Comparison of ENCODE assay signal across 8 cellular contexts in genomic region chr1:42681771-42682483, GRCh38. TPM values are rescaled to one million over a fixed set of nuclear protein-coding genes. Genes with fewer than 3 reads are reported as not detected.
DNase-seq lines count a peak whose midpoint lies in the region; ATAC-seq and TF ChIP-seq lines count a peak whose summit lies in the region.

TSS of gene YBX1 (plus strand) at chr1:42682418. CDS start at chr1:42682566, 148 bp downstream.

- H2AFZ ChIP-seq in trophoblast cell (ENCODE audit: insufficient read depth, low read length, poor library complexity): peak within 1 kb of the TSS; percentile 85

- peak within 1 kb of the TSS; percentile 49 for H2BK120ac ChIP-seq in trophoblast cell (ENCODE audit: insufficient read depth, low read length, poor library complexity)

- DNase-seq in NCI-H1436 (lab: John Stamatoyannopoulos, UW) (peak; percentile 98), T follicular helper cell (ENCODE audit: low read depth) (peak; percentile 91), adipocyte (ENCODE audit: low read depth) (peak; percentile 99), cardiac septum (ENCODE audit: low spot score) (peak; percentile 98), trophoblast cell (peak; percentile 98 to 99), transverse colon (peak; percentile 97)

- ATAC-seq in HG02798 (IDR thresholded peaks at IDR 0.05; ENCODE audit: poor library complexity, unreplicated experiment): peak; percentile 91

- no peaks in the 10 kb centered on the region for H3K9me3 ChIP-seq in adipocyte (ENCODE audit: control insufficient read depth, low read length)
- H3K9me3 ChIP-seq in trophoblast cell (ENCODE audit: insufficient read depth, low read depth, low read length): no peaks in the 10 kb centered on the region
- H3K9me3 ChIP-seq in transverse colon: no peaks in the 10 kb centered on the region

- H4K91ac ChIP-seq in trophoblast cell (ENCODE audit: low read depth, low read length): peak within 1 kb of the TSS; percentile 85

- peak within 1 kb of the TSS; percentile 67 for H2BK5ac ChIP-seq in trophoblast cell (ENCODE audit: low read depth, low read length, poor library complexity)

- intact Hi-C loops in cardiac septum (cut with DNase I) (loop anchor here (1.0 to 5.0 kb wide), 3 partner anchors 24 to 226 kb away; partner anchors contain the start of genes C1orf50, P3H1, PPCS and PPIH), transverse colon (cut with DNase I; ENCODE audit: low total_unique reads) (no loop called here)

- H3K4me3 ChIP-seq in GM12875 (ENCODE audit: low read depth, low read length) (peak within 1 kb of the TSS; percentile 71), adipocyte (ENCODE audit: low read length) (peak within 1 kb of the TSS; percentile 95), trophoblast cell (ENCODE audit: low read depth, low read length) (peak within 1 kb of the TSS; percentile 98), transverse colon (peak within 1 kb of the TSS; percentile 82 to 96 (median 89))

- peak within 1 kb of the TSS; percentile 83 for H3K4me2 ChIP-seq in trophoblast cell (ENCODE audit: low read length)

- peak; percentile 93 for TF ChIP-seq POLR2A in transverse colon (IDR thresholded peaks at IDR 0.05)

- H3K27ac ChIP-seq in trophoblast cell (ENCODE audit: low read depth, low read length): peak within 1 kb of the TSS; percentile 75
- H3K27ac ChIP-seq in transverse colon: peak within 1 kb of the TSS; percentile 96 to 98 (median 98)

- peak within 1 kb of the TSS; percentile 68 for H2AK5ac ChIP-seq in trophoblast cell (ENCODE audit: low read length)

- peaks cover 19% of the 10 kb centered on the region for H3K79me2 ChIP-seq in trophoblast cell (ENCODE audit: control insufficient read depth, insufficient read depth, low read length, poor library complexity)

- H4K12ac ChIP-seq in trophoblast cell (ENCODE audit: low read depth, low read length): peak within 1 kb of the TSS; percentile 79

- H3K36me3 ChIP-seq in adipocyte (ENCODE audit: control insufficient read depth, insufficient read depth, low read length, severe bottlenecking) (peaks cover 20% of the 10 kb centered on the region), trophoblast cell (ENCODE audit: control insufficient read depth in 1 of 2, insufficient read depth in 2 of 2, low read length in 2 of 2) (peaks cover 1 to 3% of the 10 kb centered on the region in 2 experiments), transverse colon (no peaks in the 10 kb centered on the region)

- H3K9ac ChIP-seq in adipocyte (ENCODE audit: low read length): peak within 1 kb of the TSS; percentile 98
- H3K9ac ChIP-seq in trophoblast cell (ENCODE audit: low read length): peak within 1 kb of the TSS; percentile 85

- H4K8ac ChIP-seq in trophoblast cell (ENCODE audit: low read depth, low read length): peak within 1 kb of the TSS; percentile 96

- H3K4ac ChIP-seq in trophoblast cell (ENCODE audit: low read depth, low read length): peak within 1 kb of the TSS; percentile 91

- peaks cover 5% of the 10 kb centered on the region for H3K79me1 ChIP-seq in trophoblast cell (ENCODE audit: low read length)

- peaks cover 61% of the 10 kb centered on the region for H3K4me1 ChIP-seq in adipocyte (ENCODE audit: control insufficient read depth, insufficient read depth, low read length)
- peaks cover 6 to 9% of the 10 kb centered on the region in 2 experiments for H3K4me1 ChIP-seq in trophoblast cell (ENCODE audit: control insufficient read depth in 1 of 2, insufficient read depth in 2 of 2, low read length in 2 of 2)
- H3K4me1 ChIP-seq in transverse colon: peaks cover 36 to 48% (median 44%) of the 10 kb centered on the region in 4 donors

- H3K27me3 ChIP-seq in adipocyte (replicated peaks; ENCODE audit: control insufficient read depth, insufficient read depth, low read length): no peaks in the 10 kb centered on the region
- H3K27me3 ChIP-seq in trophoblast cell (ENCODE audit: insufficient read depth, low read length): no peaks in the 10 kb centered on the region
- no peaks in the 10 kb centered on the region for H3K27me3 ChIP-seq in transverse colon

- TF ChIP-seq CTCF in GM12875 (IDR thresholded peaks at IDR 0.05; ENCODE audit: borderline replicate concordance, insufficient read depth, low read depth, low read length): no peak
- TF ChIP-seq CTCF in transverse colon (IDR thresholded peaks at IDR 0.05): no peak

- H3K23ac ChIP-seq in trophoblast cell (ENCODE audit: low read length): no peak within 1 kb of the TSS

- no CpG with 5 or more reads among the region's 53 CpGs for WGBS in trophoblast cell (ENCODE audit: extremely low coverage, insufficient coverage, insufficient read length)
- 1% methylated on average over 53 of the region's 53 CpGs; no CpG with 5 or more reads in 1 of the 2 donors for WGBS in transverse colon (ENCODE audit: low coverage in 1 of 2), 2 donors

- H3K14ac ChIP-seq in trophoblast cell (ENCODE audit: low read length): peak within 1 kb of the TSS; percentile 84

- H3K18ac ChIP-seq in trophoblast cell (ENCODE audit: low read length): peak within 1 kb of the TSS; percentile 79

- no peak within 1 kb of the TSS for H2BK12ac ChIP-seq in trophoblast cell (ENCODE audit: low read length)

- in situ Hi-C loops in transverse colon (cut with MboI; ENCODE audit: low pct_ligation_motif_present in 1 of 4, low pct_unique_long_range_greater_than_20kb in 1 of 4, low sequenced_read_pairs in 3 of 4): no loop called here

- no peak for TF ChIP-seq EP300 in transverse colon (IDR thresholded peaks at IDR 0.05; ENCODE audit: low read depth)

RNA-seq across cellular contexts. Expression of gene YBX1, which starts in this region (rescaled TPM):
- total RNA-seq in cardiac septum (717 TPM), transverse colon (100 to 1,000 TPM; 288 to 403 (median 380) TPM)
- polyA plus RNA-seq in trophoblast cell (2013): 704 and 749 TPM in 2 replicates

Comparison
In these comparisons a context has a peak if more than half of its experiments do, and no peak if none do; other contexts are left out.
1. Peak in every context shown above with its lines: DNase-seq, ATAC-seq, H3K4me3 ChIP-seq and H3K27ac ChIP-seq.